ENCODE assay signal across 23 cellular contexts in the genomic region with DNA sequence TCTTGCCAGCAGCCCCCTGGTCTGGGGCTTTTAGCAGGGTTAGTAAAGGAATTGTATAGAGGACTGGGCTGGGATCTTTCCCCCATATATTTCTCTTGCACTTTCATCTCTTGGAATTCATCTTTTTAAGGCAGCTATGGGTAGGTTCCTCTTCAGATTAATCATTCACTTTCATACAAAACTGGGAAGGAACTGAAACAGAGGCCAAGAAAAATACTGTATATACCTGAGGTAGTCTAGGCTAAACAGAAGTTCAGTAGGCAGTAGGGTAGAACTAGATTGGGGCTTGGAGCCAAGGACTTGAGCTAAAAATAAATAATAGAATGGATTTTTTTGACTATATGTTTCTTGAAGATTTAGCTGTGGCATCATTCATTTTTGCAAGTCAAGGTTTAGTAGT. TPM values are rescaled to one million over a fixed set of nuclear protein-coding genes. Genes with fewer than 3 reads are reported as not detected.
A peak's percentile ranks its signal among the peaks of the same experiment; 100 is the strongest.
DNase-seq lines count a peak whose midpoint lies in the region; ATAC-seq and TF ChIP-seq lines count a peak whose summit lies in the region.
"Had no signal": no experiment of that assay in that cellular context is flagged by ENCODE, and none has a peak within 500 bp of the region (broad histone marks: within the 10 kb centered on the region; RNA-seq: fewer than 3 reads in every experiment).

No MANE protein-coding gene starts in this region.

- H3K4me3 Mint-ChIP-seq in activated CD4-positive, alpha-beta T cell treated with anti-CD3 and anti-CD28 coated beads, Interleukin-2, amount 10 ng/mL, durations not matched to agents 24 days and 14 days = no peak overlapping the region
- H3K4me3 Mint-ChIP-seq: CD8-positive, alpha-beta memory T cell; GM23338; IgD-negative memory B cell had no signal

- H3K27me3 Mint-ChIP-seq in activated CD4-positive, alpha-beta T cell treated with anti-CD3 and anti-CD28 coated beads, Interleukin-2, amount 10 ng/mL, durations not matched to agents 24 days and 14 days = peaks cover 8% of the 10 kb centered on the region

- no peak overlapping the region for H3K27ac Mint-ChIP-seq in activated CD4-positive, alpha-beta T cell treated with anti-CD3 and anti-CD28 coated beads, Interleukin-2, amount 10 ng/mL, durations not matched to agents 24 days and 14 days
- H3K27ac Mint-ChIP-seq: CD8-positive, alpha-beta memory T cell; GM23338; IgD-negative memory B cell had no signal

- H3K4me1 Mint-ChIP-seq in activated CD4-positive, alpha-beta T cell treated with anti-CD3 and anti-CD28 coated beads, Interleukin-2, amount 10 ng/mL, durations not matched to agents 24 days and 14 days = peaks cover 3% of the 10 kb centered on the region
- H3K4me1 Mint-ChIP-seq: CD8-positive, alpha-beta memory T cell; GM23338; IgD-negative memory B cell had no signal

- no peaks in the 10 kb centered on the region for H3K27me3 ChIP-seq in MG63
- H3K27me3 ChIP-seq: BLaER1 had no signal

- no peaks in the 10 kb centered on the region for H3K36me3 Mint-ChIP-seq in activated CD4-positive, alpha-beta T cell treated with anti-CD3 and anti-CD28 coated beads, Interleukin-2, amount 10 ng/mL, durations not matched to agents 24 days and 14 days (ENCODE audit: low read depth)
- H3K36me3 Mint-ChIP-seq: IgD-negative memory B cell had no signal

- intact Hi-C loops in activated CD4-positive, alpha-beta T cell treated with anti-CD3 and anti-CD28 coated beads, Interleukin-2, amount 10 ng/mL, durations not matched to agents 24 days and 14 days (cut with micrococcal nuclease) = loop anchor here (10.0 kb wide), 1 partner anchor 436 kb away; a partner anchor contains a TSS
- intact Hi-C loops in left colon (cut with DNase I, micrococcal nuclease) = no loop called here

- H3K9me3 Mint-ChIP-seq in activated CD4-positive, alpha-beta T cell treated with anti-CD3 and anti-CD28 coated beads, Interleukin-2, amount 10 ng/mL, durations not matched to agents 24 days and 14 days = no peaks in the 10 kb centered on the region
- H3K9me3 Mint-ChIP-seq: GM23338 had no signal

- peaks cover 4% of the 10 kb centered on the region; the same call in 1 of the 2 replicates for H3K9me3 ChIP-seq in MG63

- no peak for TF ChIP-seq CTCF in omental fat pad (IDR thresholded peaks at IDR 0.05)

- DNase-seq in activated CD4-positive, alpha-beta T cell treated with anti-CD3 and anti-CD28 coated beads, Interleukin-2, amount 10 ng/mL, durations not matched to agents 24 days and 14 days = peak; percentile 6
- no peak for DNase-seq in activated CD4-positive, alpha-beta T cell treated with anti-CD3 and anti-CD28 coated beads for 4 hours
- DNase-seq in MV-4-11 (lab: John Stamatoyannopoulos, UW) (peak; percentile 35), NCI-H748 (lab: John Stamatoyannopoulos, UW; ENCODE audit: unreplicated experiment) (no peak), omental fat pad (ENCODE audit: low spot score) (no peak), left colon (no peak), MG63 (no peak)
- DNase-seq: CD8-positive, alpha-beta memory T cell; DMS 273 treated with DMSO at 0.1 percent for 48 hours; NCI-H1048; NCI-H1436 treated with DMSO at 0.1 percent for 48 hours; NCI-H2029 treated with DMSO at 0.1 percent for 48 hours; NCI-H2171 treated with DMSO at 0.1 percent for 48 hours; NCI-H446 treated with DMSO at 0.1 percent for 48 hours; NCI-H748 treated with DMSO at 0.1 percent for 48 hours; SHP77 had no signal

- ATAC-seq in GM21825 (IDR thresholded peaks at IDR 0.05; ENCODE audit: unreplicated experiment) (peak; percentile 61), omental fat pad (ENCODE audit: low FRiP score) (no peak), left colon (no peak)
- ATAC-seq: GM23338, SK-N-SH treated with all-trans-retinoic acid at 6 μM for 48 hours had no signal

- no peaks in the 10 kb centered on the region for H3K36me3 ChIP-seq in MG63
- H3K36me3 ChIP-seq: BLaER1 had no signal

- no peak overlapping the region for H3K4me3 ChIP-seq in MG63
- H3K4me3 ChIP-seq: BLaER1, GM23338 had no signal

RNA-seq across cellular contexts. Expression of a gene that starts 50.7 kb away (rescaled TPM):
- total RNA-seq in activated CD4-positive, alpha-beta T cell treated with anti-CD3 and anti-CD28 coated beads, Interleukin-2, amount 10 ng/mL, durations not matched to agents 24 days and 14 days = 1.1 TPM in 2 replicates
- total RNA-seq in omental fat pad (10 to 100 TPM in 2 of 4 donors, 1 to 10 TPM in 2; 2.8 to 44.9 (median 12.9) TPM), left colon (1 to 10 TPM; 1.9 to 4.8 TPM)
- total RNA-seq in MG63 (2014; rRNA removed; shearing (Covaris generic); ENCODE audit: low replicate concordance) = 0.69 and 1.1 TPM in 2 replicates
- total RNA-seq: A172, LHCN-M2 had no signal

Comparison
In these comparisons a context has a peak if more than half of its experiments do, and no peak if none do; other contexts are left out.
1. DNase-seq: peak in activated CD4-positive, alpha-beta T cell treated with anti-CD3 and anti-CD28 coated beads, Interleukin-2, amount 10 ng/mL, durations not matched to agents 24 days and 14 days (single experiment) and MV-4-11 (single experiment); none in activated CD4-positive, alpha-beta T cell treated with anti-CD3 and anti-CD28 coated beads for 4 hours (0 of 2), NCI-H748 (single experiment), omental fat pad (single experiment), left colon (0 of 2) and MG63 (single experiment).